18 cellular contexts compared by ENCODE assay signal in the genomic region with DNA sequence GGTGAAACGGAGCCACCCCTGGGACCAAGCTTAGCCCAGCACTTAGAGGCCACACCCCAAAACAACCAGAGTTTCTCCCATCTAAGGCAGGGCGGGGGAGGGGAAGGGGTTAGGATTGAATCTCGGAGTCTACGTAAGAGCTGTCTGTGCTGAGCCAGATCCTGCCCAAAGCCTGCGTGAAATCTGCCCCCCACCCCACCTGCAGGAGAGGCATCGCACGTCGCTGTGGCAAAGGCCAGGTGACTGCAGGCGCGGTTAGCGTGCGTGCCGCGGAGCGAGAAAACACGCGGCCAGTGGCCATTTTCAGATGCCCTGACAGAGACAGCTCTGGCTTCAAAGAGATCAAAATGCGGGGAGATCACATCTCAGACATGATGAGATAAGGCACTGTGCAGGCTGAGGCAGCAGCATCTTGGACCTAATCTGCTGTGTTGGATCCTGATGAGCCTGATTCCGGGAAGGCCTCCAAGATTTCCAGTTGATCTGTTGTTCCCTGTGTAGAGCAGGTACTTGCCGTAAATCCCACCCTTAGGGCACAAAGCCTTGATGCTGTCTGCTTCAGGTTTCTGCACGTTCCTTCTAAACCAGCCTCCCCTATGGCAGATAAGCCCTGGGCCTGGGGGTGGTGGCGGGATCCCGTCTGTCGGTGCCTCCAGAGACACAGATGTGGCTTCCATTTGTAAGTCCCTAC. TPM values are rescaled to one million over a fixed set of nuclear protein-coding genes. Genes with fewer than 3 reads are reported as not detected.
"Had no signal": no experiment of that assay in that cellular context is flagged by ENCODE, and none has a peak within 500 bp of the region (broad histone marks: within the 10 kb centered on the region; RNA-seq: fewer than 3 reads in every experiment).

No MANE protein-coding gene starts in this region.

- H3K27ac Mint-ChIP-seq: activated CD4-positive, alpha-beta T cell treated with anti-CD3 and anti-CD28 coated beads, Interleukin-2, amount 10 ng/mL, durations not matched to agents 24 days and 14 days; activated naive CD4-positive, alpha-beta T cell treated with anti-CD3 and anti-CD28 coated beads, Interleukin-2, amount 10 ng/mL, durations not matched to agents 7 days and 5 days; activated T-helper 2 cell treated with anti-CD3 and anti-CD28 coated beads, Interferon-gamma antibody, Interleukin-2, Interleukin-4, amounts not matched to agents 10 μg/mL and 5 μg/mL and 100 μg/mL, durations not matched to agents 14 hours and 24 hours and 36 hours; memory B cell; nephron; T-cell; WTC11 had no signal

- H3K27me3 Mint-ChIP-seq: T-cell had no signal

- H3K4me3 ChIP-seq: ovary, skin epidermis, thoracic aorta had no signal

- DNase-seq: activated CD4-positive, alpha-beta T cell treated with anti-CD3 and anti-CD28 coated beads, Interleukin-2, amount 10 ng/mL, durations not matched to agents 24 days and 14 days; activated naive CD4-positive, alpha-beta T cell treated with anti-CD3 and anti-CD28 coated beads, Interleukin-2, amount 10 ng/mL, durations not matched to agents 7 days and 5 days; dermis blood vessel endothelial cell; ovary; stimulated activated CD4-positive, alpha-beta T cell treated with anti-CD3 and anti-CD28 coated beads, Interleukin-4, amount 100 ng/mL, for 4 hours; stimulated activated naive CD8-positive, alpha-beta T cell treated with anti-CD3 and anti-CD28 coated beads, Interleukin-15, amount 100 ng/mL, for 72 hours; T-cell had no signal

- FAIRE-seq: endometrium had no signal

- H3K9me3 Mint-ChIP-seq: activated CD4-positive, alpha-beta T cell treated with anti-CD3 and anti-CD28 coated beads, Interleukin-2, amount 10 ng/mL, durations not matched to agents 24 days and 14 days; activated naive CD4-positive, alpha-beta T cell treated with anti-CD3 and anti-CD28 coated beads, Interleukin-2, amount 10 ng/mL, durations not matched to agents 7 days and 5 days; activated T-helper 2 cell treated with anti-CD3 and anti-CD28 coated beads, Interferon-gamma antibody, Interleukin-2, Interleukin-4, amounts not matched to agents 10 μg/mL and 5 μg/mL and 100 μg/mL, durations not matched to agents 14 hours and 24 hours and 36 hours; central memory CD8-positive, alpha-beta T cell; memory B cell; nephron; stimulated activated naive CD8-positive, alpha-beta T cell treated with anti-CD3 and anti-CD28 coated beads, Interleukin-15, amount 100 ng/mL, for 72 hours; T-cell; WTC11 had no signal

- H3K27me3 ChIP-seq: ovary had no signal

- H3K9me3 ChIP-seq: ovary, thoracic aorta had no signal

- H3K36me3 Mint-ChIP-seq: T-cell, WTC11 had no signal

- H3K36me3 ChIP-seq: ovary, thoracic aorta had no signal

- H3K4me3 Mint-ChIP-seq: activated CD4-positive, alpha-beta T cell treated with anti-CD3 and anti-CD28 coated beads, Interleukin-2, amount 10 ng/mL, durations not matched to agents 24 days and 14 days; activated naive CD4-positive, alpha-beta T cell treated with anti-CD3 and anti-CD28 coated beads, Interleukin-2, amount 10 ng/mL, durations not matched to agents 7 days and 5 days; central memory CD8-positive, alpha-beta T cell; memory B cell; stimulated activated naive CD8-positive, alpha-beta T cell treated with anti-CD3 and anti-CD28 coated beads, Interleukin-15, amount 100 ng/mL, for 72 hours; T-cell; WTC11 had no signal

- ATAC-seq: esophagus mucosa; left lobe of liver; stimulated activated naive CD8-positive, alpha-beta T cell treated with anti-CD3 and anti-CD28 coated beads, Interleukin-15, amount 100 ng/mL, for 72 hours; T-cell; WTC11 had no signal

- H3K27ac ChIP-seq: ovary, thoracic aorta had no signal

RNA-seq across cellular contexts. Expression of gene LHX3, which starts 43.2 kb away (rescaled TPM):
- total RNA-seq: activated CD4-positive, alpha-beta T cell treated with anti-CD3 and anti-CD28 coated beads, Interleukin-2, amount 10 ng/mL, durations not matched to agents 24 days and 14 days; activated T-helper 2 cell treated with anti-CD3 and anti-CD28 coated beads, Interferon-gamma antibody, Interleukin-2, Interleukin-4, amounts not matched to agents 10 μg/mL and 5 μg/mL and 100 μg/mL, durations not matched to agents 14 hours and 24 hours and 36 hours; dermis blood vessel endothelial cell; left lobe of liver; ovary; thoracic aorta; urinary bladder; WTC11 had no signal
- polyA plus RNA-seq: ovary, urinary bladder had no signal

RNA-seq across cellular contexts. Expression of gene CCDC187, which starts 55.8 kb away (rescaled TPM):
- total RNA-seq: activated CD4-positive, alpha-beta T cell treated with anti-CD3 and anti-CD28 coated beads, Interleukin-2, amount 10 ng/mL, durations not matched to agents 24 days and 14 days; activated T-helper 2 cell treated with anti-CD3 and anti-CD28 coated beads, Interferon-gamma antibody, Interleukin-2, Interleukin-4, amounts not matched to agents 10 μg/mL and 5 μg/mL and 100 μg/mL, durations not matched to agents 14 hours and 24 hours and 36 hours; dermis blood vessel endothelial cell; esophagus mucosa; thoracic aorta had no signal
